In the genomic region with DNA sequence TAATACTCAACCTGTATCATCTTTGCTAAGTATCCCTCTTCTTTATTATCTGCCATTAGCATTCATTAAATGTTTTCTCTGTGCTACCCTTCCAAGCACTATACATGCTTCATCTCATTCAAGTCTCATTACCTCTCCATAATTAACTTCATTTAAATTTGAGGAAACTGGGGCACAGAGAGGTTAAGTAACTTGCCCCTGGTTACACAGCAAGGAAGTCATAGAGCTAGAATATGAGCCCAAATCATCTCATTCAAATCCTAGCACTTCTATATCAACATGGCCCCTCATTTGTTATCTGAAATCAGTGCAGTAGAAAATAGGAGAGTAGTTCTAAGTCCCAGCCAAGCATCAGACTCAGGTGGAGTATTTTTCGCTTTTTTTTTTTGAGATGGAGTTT, we compare ENCODE assay signal across 28 cellular contexts.
"Had no signal": no experiment of that assay in that cellular context is flagged by ENCODE, and none has a peak within 500 bp of the region (broad histone marks: within the 10 kb centered on the region; RNA-seq: fewer than 3 reads in every experiment).

No MANE protein-coding gene starts in this region.

- ATAC-seq: activated T-cell treated with anti-CD3 and anti-CD28 coated beads, Interleukin-2, amount 50 U/mL, for 4 hours; SK-N-SH treated with all-trans-retinoic acid at 6 μM for 48 hours; T-helper 17 cell; WTC11 had no signal

- H3K36me3 ChIP-seq: breast epithelium had no signal

- H3K27me3 Mint-ChIP-seq: activated CD4-positive, alpha-beta memory T cell treated with anti-CD3 and anti-CD28 coated beads for 36 hours; activated CD4-positive, alpha-beta T cell treated with anti-CD3 and anti-CD28 coated beads, Interleukin-2, amount 10 ng/mL, durations not matched to agents 24 days and 14 days; activated naive CD8-positive, alpha-beta T cell treated with anti-CD3 and anti-CD28 coated beads, Interleukin-2, amount 10 ng/mL, durations not matched to agents 7 days and 5 days; T-helper 17 cell had no signal

- H3K4me3 ChIP-seq: breast epithelium, coronary artery, Peyer's patch, SJSA1 had no signal

- H3K27me3 ChIP-seq: breast epithelium, Peyer's patch, SJSA1 had no signal

- H3K27ac Mint-ChIP-seq: activated CD4-positive, alpha-beta memory T cell treated with anti-CD3 and anti-CD28 coated beads for 36 hours; activated CD4-positive, alpha-beta T cell treated with anti-CD3 and anti-CD28 coated beads, Interleukin-2, amount 10 ng/mL, durations not matched to agents 24 days and 14 days; activated naive CD8-positive, alpha-beta T cell treated with anti-CD3 and anti-CD28 coated beads, Interleukin-2, amount 10 ng/mL, durations not matched to agents 7 days and 5 days; T-helper 17 cell; WTC11 had no signal

- H3K4me1 ChIP-seq: breast epithelium, SJSA1 had no signal

- H3K4me3 Mint-ChIP-seq: activated CD4-positive, alpha-beta memory T cell treated with anti-CD3 and anti-CD28 coated beads for 36 hours; activated CD4-positive, alpha-beta T cell treated with anti-CD3 and anti-CD28 coated beads, Interleukin-2, amount 10 ng/mL, durations not matched to agents 24 days and 14 days; activated naive CD8-positive, alpha-beta T cell treated with anti-CD3 and anti-CD28 coated beads, Interleukin-2, amount 10 ng/mL, durations not matched to agents 7 days and 5 days; activated T-cell treated with anti-CD3 and anti-CD28 coated beads, Interleukin-2, amount 50 U/mL, for 4 hours; T-helper 17 cell; WTC11 had no signal

- H3K27ac ChIP-seq: breast epithelium, coronary artery, Peyer's patch, RWPE1, SJSA1 had no signal

- H3K9me3 ChIP-seq: breast epithelium, Peyer's patch, SJSA1 had no signal

- DNase-seq: activated CD4-positive, alpha-beta memory T cell treated with anti-CD3 and anti-CD28 coated beads for 36 hours; activated CD4-positive, alpha-beta T cell treated with anti-CD3 and anti-CD28 coated beads, Interleukin-2, amount 10 ng/mL, durations not matched to agents 24 days and 14 days; activated CD4-positive, CD25-positive, alpha-beta regulatory T cell treated with anti-CD3 and anti-CD28 coated beads, Interleukin-2, amount 50 U/mL, for 72 hours; activated CD8-positive, alpha-beta memory T cell treated with anti-CD3 and anti-CD28 coated beads for 24 hours; activated effector memory CD4-positive, alpha-beta T cell treated with anti-CD3 and anti-CD28 coated beads, Interleukin-2, amount 50 U/mL, for 16 hours; activated naive CD4-positive, alpha-beta T cell treated with Interleukin-2 at 50 U/mL for 16 hours; activated naive CD8-positive, alpha-beta T cell treated with anti-CD3 and anti-CD28 coated beads, Interleukin-2, amount 10 ng/mL, durations not matched to agents 7 days and 5 days; activated T-cell treated with anti-CD3 and anti-CD28 coated beads, Interleukin-2, amount 50 U/mL, for 4 hours; aorta; caudate nucleus; NCI-H1092; NCI-H1417; NCI-H2029; NCI-H2107; NCI-H2171 treated with DMSO at 0.1 percent for 48 hours; NCI-H226; NCI-H526 treated with DMSO at 0.1 percent for 48 hours; NCI-H82; Peyer's patch; Right ventricle myocardium superior; T-helper 17 cell; T-helper 9 cell had no signal

- H3K9me3 Mint-ChIP-seq: activated CD4-positive, alpha-beta memory T cell treated with anti-CD3 and anti-CD28 coated beads for 36 hours; activated CD4-positive, alpha-beta T cell treated with anti-CD3 and anti-CD28 coated beads, Interleukin-2, amount 10 ng/mL, durations not matched to agents 24 days and 14 days; activated naive CD8-positive, alpha-beta T cell treated with anti-CD3 and anti-CD28 coated beads, Interleukin-2, amount 10 ng/mL, durations not matched to agents 7 days and 5 days; activated T-cell treated with anti-CD3 and anti-CD28 coated beads, Interleukin-2, amount 50 U/mL, for 4 hours; WTC11 had no signal
